10 cellular contexts compared by ENCODE assay signal in genomic region chr14:99275222-99275584, GRCh38. TPM values are rescaled to one million over a fixed set of nuclear protein-coding genes. Genes with fewer than 3 reads are reported as not detected.
DNase-seq lines count a peak whose midpoint lies in the region; ATAC-seq and TF ChIP-seq lines count a peak whose summit lies in the region.
"Had no signal": no experiment of that assay in that cellular context is flagged by ENCODE, and none has a peak within 500 bp of the region (broad histone marks: within the 10 kb centered on the region; RNA-seq: fewer than 3 reads in every experiment).

No MANE protein-coding gene starts in this region.

- no peak overlapping the region for H3K9ac ChIP-seq in endodermal cell (ENCODE audit: extremely low read depth, low read length, poor library complexity, severe bottlenecking)

- H3K9me3 Mint-ChIP-seq in MCF 10A (ENCODE audit: unreplicated experiment) (no peaks in the 10 kb centered on the region), WTC11 (no peaks in the 10 kb centered on the region), endodermal cell (no peaks in the 10 kb centered on the region)
- H3K9me3 Mint-ChIP-seq in stimulated activated naive CD8-positive, alpha-beta T cell treated with anti-CD3 and anti-CD28 coated beads, Interleukin-15, amount 100 ng/mL, for 72 hours = no peaks in the 10 kb centered on the region

- H3K27ac Mint-ChIP-seq in MCF 10A (ENCODE audit: low read depth, unreplicated experiment) (no peak overlapping the region), WTC11 (no peak overlapping the region), endodermal cell (no peak overlapping the region)
- no peak overlapping the region for H3K27ac Mint-ChIP-seq in stimulated activated naive CD8-positive, alpha-beta T cell treated with anti-CD3 and anti-CD28 coated beads, Interleukin-15, amount 100 ng/mL, for 72 hours

- H3K4me3 Mint-ChIP-seq in MCF 10A (ENCODE audit: unreplicated experiment) (peak overlapping the region; percentile 72), WTC11 (peak overlapping the region; percentile 71), endodermal cell (peak overlapping the region; percentile 75)
- H3K4me3 Mint-ChIP-seq in stimulated activated naive CD8-positive, alpha-beta T cell treated with anti-CD3 and anti-CD28 coated beads, Interleukin-15, amount 100 ng/mL, for 72 hours = peak overlapping the region; percentile 88 to 90

- no peak for TF ChIP-seq POLR2A in breast epithelium (IDR thresholded peaks at IDR 0.05)

- intact Hi-C loops in MCF 10A (cut with micrococcal nuclease) = loop anchor here (2.0 kb wide), 1 partner anchor 1296 kb away; no protein-coding TSS in a partner anchor
- intact Hi-C loops in breast epithelium (cut with DNase I; ENCODE audit: low total_unique reads) = no loop called here

- H3K4me1 ChIP-seq in breast epithelium = peaks cover 9 to 29% of the 10 kb centered on the region in 2 donors
- H3K4me1 ChIP-seq in endodermal cell (ENCODE audit: control insufficient read depth, insufficient read depth, low read length) = peaks cover 9% of the 10 kb centered on the region
- H3K4me1 ChIP-seq: BE2C, foreskin keratinocyte had no signal

- H3K36me3 Mint-ChIP-seq in MCF 10A (ENCODE audit: insufficient read depth, unreplicated experiment) (no peaks in the 10 kb centered on the region), WTC11 (no peaks in the 10 kb centered on the region), endodermal cell (ENCODE audit: low read depth) (no peaks in the 10 kb centered on the region)

- H3K4me3 ChIP-seq in breast epithelium = no peak overlapping the region
- no peak overlapping the region for H3K4me3 ChIP-seq in endodermal cell (ENCODE audit: low read length)

- H3K4me1 Mint-ChIP-seq in MCF 10A (ENCODE audit: insufficient read depth, unreplicated experiment) = peaks cover 8% of the 10 kb centered on the region
- H3K4me1 Mint-ChIP-seq in WTC11 = peaks cover 40% of the 10 kb centered on the region
- H3K4me1 Mint-ChIP-seq in endodermal cell = peaks cover 18% of the 10 kb centered on the region
- peaks cover 46% of the 10 kb centered on the region for H3K4me1 Mint-ChIP-seq in stimulated activated naive CD8-positive, alpha-beta T cell treated with anti-CD3 and anti-CD28 coated beads, Interleukin-15, amount 100 ng/mL, for 72 hours

- H3K36me3 ChIP-seq in breast epithelium (no peaks in the 10 kb centered on the region), endodermal cell (ENCODE audit: control insufficient read depth, insufficient read depth, low read length) (no peaks in the 10 kb centered on the region)
- H3K36me3 ChIP-seq: BE2C had no signal

- H3K27me3 Mint-ChIP-seq in MCF 10A (ENCODE audit: insufficient read depth, unreplicated experiment) (peaks cover 40% of the 10 kb centered on the region), WTC11 (ENCODE audit: low read depth) (no peaks in the 10 kb centered on the region; the same call in 1 of the 2 replicates), endodermal cell (ENCODE audit: insufficient read depth) (peaks cover 13% of the 10 kb centered on the region)
- H3K27me3 Mint-ChIP-seq in stimulated activated naive CD8-positive, alpha-beta T cell treated with anti-CD3 and anti-CD28 coated beads, Interleukin-15, amount 100 ng/mL, for 72 hours = no peaks in the 10 kb centered on the region

- BruUV-seq in MCF 10A (replicated peaks; lab: Mats Ljungman, UMichigan) = no TSS peak

- TF ChIP-seq CTCF in MCF 10A (IDR thresholded peaks at IDR 0.05; ENCODE audit: unreplicated experiment) (no peak), breast epithelium (IDR thresholded peaks at IDR 0.05) (no peak), WTC11 (IDR thresholded peaks at IDR 0.05) (no peak), endodermal cell (conservative IDR thresholded peaks at IDR 0.05) (no peak)

- POLR2A ChIA-PET in MCF 10A (lab: Yijun Ruan, JAX) = interaction anchor here (1.0 to 1.3 kb wide), 2 partner anchors 28 to 141 kb away, joined by 3 to 4 read pairs; no protein-coding TSS in a partner anchor
- POLR2A ChIA-PET in WTC11 (lab: Charles Lee) = interaction anchor here (0.6 to 1.1 kb wide), 5 partner anchors 29 to 1637 kb away, joined by 3 to 9 read pairs (median 4); no protein-coding TSS in a partner anchor

- DNase-seq in MCF 10A (ENCODE audit: unreplicated experiment) (no peak), breast epithelium (ENCODE audit: low spot score in 2 of 2) (no peak), WTC11 (ENCODE audit: low spot score) (no peak), endodermal cell (no peak), 8988T (no peak)
- DNase-seq in stimulated activated naive CD8-positive, alpha-beta T cell treated with anti-CD3 and anti-CD28 coated beads, Interleukin-15, amount 100 ng/mL, for 72 hours = no peak

- no peak overlapping the region for H3K27ac ChIP-seq in breast epithelium
- no peak overlapping the region for H3K27ac ChIP-seq in endodermal cell (ENCODE audit: low read depth, low read length)
- H3K27ac ChIP-seq: foreskin keratinocyte had no signal

- H3K27me3 ChIP-seq in breast epithelium (peaks cover 11 to 48% of the 10 kb centered on the region in 2 donors), endodermal cell (ENCODE audit: control insufficient read depth, insufficient read depth, low read length, poor library complexity, severe bottlenecking) (no peaks in the 10 kb centered on the region)

- CTCF ChIA-PET in MCF 10A (lab: Yijun Ruan, JAX) (interaction anchor here (0.6 to 1.2 kb wide), 7 partner anchors 9 to 318 kb away, joined by 3 to 4 read pairs (median 3); no protein-coding TSS in a partner anchor), WTC11 (lab: Charles Lee) (interaction anchor here (0.6 to 2.4 kb wide), 20 partner anchors 9 to 1978 kb away, joined by 3 to 12 read pairs (median 4); no protein-coding TSS in a partner anchor)

- ATAC-seq in WTC11 (no peak), HG02678 (IDR thresholded peaks at IDR 0.05; ENCODE audit: unreplicated experiment) (no peak), HG02870 (IDR thresholded peaks at IDR 0.05; ENCODE audit: unreplicated experiment) (no peak)
- ATAC-seq in stimulated activated naive CD8-positive, alpha-beta T cell treated with anti-CD3 and anti-CD28 coated beads, Interleukin-15, amount 100 ng/mL, for 72 hours = no peak

- H3K9me3 ChIP-seq in breast epithelium (no peaks in the 10 kb centered on the region), endodermal cell (ENCODE audit: control insufficient read depth, low read length) (no peaks in the 10 kb centered on the region)
- H3K9me3 ChIP-seq: BE2C had no signal

TF ChIP-seq in WTC11, 78 proteins besides CTCF, POLR2A, EP300 and RAD21 (continues in another document):
- TF ChIP-seq ATF1 (CRISPR knock-in tag; IDR thresholded peaks at IDR 0.05) (no peak), ZNF317 (CRISPR knock-in tag; IDR thresholded peaks at IDR 0.05; ENCODE audit: borderline replicate concordance, low read depth) (no peak), TP53 (CRISPR knock-in tag; IDR thresholded peaks at IDR 0.05) (no peak), ERG (CRISPR knock-in tag; IDR thresholded peaks at IDR 0.05) (no peak)
- TF ChIP-seq, protein P1, sequence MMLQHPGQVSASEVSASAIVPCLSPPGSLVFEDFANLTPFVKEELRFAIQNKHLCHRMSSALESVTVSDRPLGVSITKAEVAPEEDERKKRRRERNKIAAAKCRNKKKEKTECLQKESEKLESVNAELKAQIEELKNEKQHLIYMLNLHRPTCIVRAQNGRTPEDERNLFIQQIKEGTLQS (CRISPR knock-in tag; conservative IDR thresholded peaks at IDR 0.05) = no peak
- TF ChIP-seq, protein P2, sequence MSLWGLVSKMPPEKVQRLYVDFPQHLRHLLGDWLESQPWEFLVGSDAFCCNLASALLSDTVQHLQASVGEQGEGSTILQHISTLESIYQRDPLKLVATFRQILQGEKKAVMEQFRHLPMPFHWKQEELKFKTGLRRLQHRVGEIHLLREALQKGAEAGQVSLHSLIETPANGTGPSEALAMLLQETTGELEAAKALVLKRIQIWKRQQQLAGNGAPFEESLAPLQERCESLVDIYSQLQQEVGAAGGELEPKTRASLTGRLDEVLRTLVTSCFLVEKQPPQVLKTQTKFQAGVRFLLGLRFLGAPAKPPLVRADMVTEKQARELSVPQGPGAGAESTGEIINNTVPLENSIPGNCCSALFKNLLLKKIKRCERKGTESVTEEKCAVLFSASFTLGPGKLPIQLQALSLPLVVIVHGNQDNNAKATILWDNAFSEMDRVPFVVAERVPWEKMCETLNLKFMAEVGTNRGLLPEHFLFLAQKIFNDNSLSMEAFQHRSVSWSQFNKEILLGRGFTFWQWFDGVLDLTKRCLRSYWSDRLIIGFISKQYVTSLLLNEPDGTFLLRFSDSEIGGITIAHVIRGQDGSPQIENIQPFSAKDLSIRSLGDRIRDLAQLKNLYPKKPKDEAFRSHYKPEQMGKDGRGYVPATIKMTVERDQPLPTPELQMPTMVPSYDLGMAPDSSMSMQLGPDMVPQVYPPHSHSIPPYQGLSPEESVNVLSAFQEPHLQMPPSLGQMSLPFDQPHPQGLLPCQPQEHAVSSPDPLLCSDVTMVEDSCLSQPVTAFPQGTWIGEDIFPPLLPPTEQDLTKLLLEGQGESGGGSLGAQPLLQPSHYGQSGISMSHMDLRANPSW (CRISPR knock-in tag; conservative IDR thresholded peaks at IDR 0.05; ENCODE audit: low read depth) = no peak

RNA-seq across cellular contexts. Expression of gene BCL11B, which starts 3.2 kb away (rescaled TPM):
- total RNA-seq in MCF 10A (2022) = 0.84 and 1.4 TPM in 2 replicates
- 1 to 10 TPM in 2 of 3 donors, under 1 TPM in 1; 0.96 to 3.9 (median 2.6) TPM for total RNA-seq in breast epithelium
- total RNA-seq in WTC11 (2021) = 6.7 to 9.1 TPM (median 7.2 TPM) in 3 replicates
- 1 to 10 TPM; 5.7 to 6.0 TPM for total RNA-seq in endodermal cell
- 1.2 TPM for polyA plus RNA-seq in endodermal cell (2013, experiment 1 of 2)
- polyA plus RNA-seq in endodermal cell (2013, experiment 2 of 2) = 1.6 TPM
